17 cellular contexts compared by ENCODE assay signal in the genomic region with DNA sequence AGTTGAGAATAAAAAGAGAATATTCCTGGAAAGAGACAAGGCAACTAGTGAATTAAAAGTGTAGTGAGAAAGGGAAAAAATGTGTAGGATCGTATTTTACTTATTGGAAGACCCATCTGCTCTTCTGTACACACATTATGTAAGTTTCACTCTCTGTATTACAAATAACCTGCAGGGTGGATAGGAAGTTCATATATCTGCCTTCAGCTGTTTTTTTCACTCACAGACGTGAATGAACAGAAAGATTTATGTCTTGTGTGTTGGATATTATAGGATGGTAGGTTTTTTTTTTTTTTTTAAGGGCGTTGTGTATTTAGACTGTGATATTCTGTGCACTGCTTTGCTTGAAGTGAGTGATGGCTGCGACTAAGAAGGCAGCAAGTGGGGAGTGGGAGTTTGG.
DNase-seq lines count a peak whose midpoint lies in the region; ATAC-seq, FAIRE-seq and TF ChIP-seq lines count a peak whose summit lies in the region.
"Had no signal": no experiment of that assay in that cellular context is flagged by ENCODE, and none has a peak within 500 bp of the region (broad histone marks: within the 10 kb centered on the region; RNA-seq: fewer than 3 reads in every experiment).

No MANE protein-coding gene starts in this region.

- no TSS peak for BruUV-seq in OCI-LY7 (replicated peaks; lab: Mats Ljungman, UMichigan)

- POLR2A ChIA-PET in OCI-LY7 (lab: Charles Lee) = no interaction called here

- TF ChIP-seq CTCF in OCI-LY7 (conservative IDR thresholded peaks at IDR 0.05; ENCODE audit: low read length) = no peak
- TF ChIP-seq CTCF in kidney (IDR thresholded peaks at IDR 0.05; ENCODE audit: borderline replicate concordance, extremely low read depth, insufficient read depth) = no peak

- H3K79me2 ChIP-seq in OCI-LY7 (ENCODE audit: insufficient read depth, low read depth, low read length) = peaks cover 26% of the 10 kb centered on the region; the same call in 1 of the 2 replicates

- no peak overlapping the region for H3K27ac ChIP-seq in OCI-LY7 (ENCODE audit: low read depth, low read length, poor library complexity, severe bottlenecking)
- no peak overlapping the region for H3K27ac ChIP-seq in kidney (ENCODE audit: low read depth in 2 of 2, low read length in 2 of 2)
- H3K27ac ChIP-seq: ascending aorta, coronary artery, epithelial cell of prostate had no signal

- no peaks in the 10 kb centered on the region for H3K9me2 ChIP-seq in OCI-LY7 (ENCODE audit: insufficient read depth, low read length)

- peak; percentile 77 for ATAC-seq in GM21390 (IDR thresholded peaks at IDR 0.05; ENCODE audit: unreplicated experiment)
- ATAC-seq in HG03097 (IDR thresholded peaks at IDR 0.05; ENCODE audit: low FRiP score, unreplicated experiment) = peak; percentile 68
- ATAC-seq: natural killer cell treated with Interleukin-12 subunit alpha and Interleukin-12 subunit beta and Interleukin-15 and Interleukin-18, amount 100 ng/mL, for 72 hours; WTC11 had no signal

- H4K20me1 ChIP-seq in OCI-LY7 (ENCODE audit: insufficient read depth, low read length) = peaks cover 32% of the 10 kb centered on the region

- no peak overlapping the region for H3K4me3 ChIP-seq in OCI-LY7 (ENCODE audit: low read depth, low read length, poor library complexity, severe bottlenecking)
- no peak overlapping the region for H3K4me3 ChIP-seq in kidney (ENCODE audit: low read length in 2 of 2)
- H3K4me3 ChIP-seq: ascending aorta, coronary artery had no signal

- H3K36me3 ChIP-seq in OCI-LY7 (ENCODE audit: insufficient read depth, low read length) (no peaks in the 10 kb centered on the region), kidney (ENCODE audit: control insufficient read depth in 1 of 2, insufficient read depth in 2 of 2, low read length in 2 of 2) (no peaks in the 10 kb centered on the region)
- H3K36me3 ChIP-seq: ascending aorta had no signal

- H3K9me3 ChIP-seq in OCI-LY7 (ENCODE audit: low read length) = no peaks in the 10 kb centered on the region
- no peaks in the 10 kb centered on the region for H3K9me3 ChIP-seq in kidney (ENCODE audit: control insufficient read depth in 1 of 2, low read length in 2 of 2)
- H3K9me3 ChIP-seq: ascending aorta had no signal

- H3K4me2 ChIP-seq in OCI-LY7 (ENCODE audit: low read length) = 0 out of 2 replicates have a peak overlapping the region, but pooled peaks have one; percentile 16

- H3K4me1 ChIP-seq in OCI-LY7 (ENCODE audit: insufficient read depth, low read length, poor library complexity, severe bottlenecking) (peaks cover 41% of the 10 kb centered on the region), kidney (ENCODE audit: control insufficient read depth in 1 of 2, insufficient read depth in 1 of 2, low read depth in 1 of 2, low read length in 2 of 2) (no peaks in the 10 kb centered on the region)
- H3K4me1 ChIP-seq: ascending aorta had no signal

- CTCF ChIA-PET in OCI-LY7 (lab: Charles Lee; ENCODE audit: unreplicated experiment) = no interaction called here

- no peak overlapping the region for H2AFZ ChIP-seq in OCI-LY7 (ENCODE audit: low read length)

- H3K9ac ChIP-seq in kidney (ENCODE audit: low read length in 2 of 2) = no peak overlapping the region

- FAIRE-seq in kidney (lab: Jason Lieb, UNC) = no peak

- DNase-seq in NCI-H1417 (lab: John Stamatoyannopoulos, UW) (peak in 2 of 3 experiments; percentile 84 to 97), NCI-H1417 treated with DMSO at 0.1 percent for 48 hours (lab: John Stamatoyannopoulos, UW) (no peak), OCI-LY7 (ENCODE audit: low spot score) (no peak), kidney (no peak), NCI-H226 (no peak), pons (ENCODE audit: low spot score) (no peak)
- DNase-seq: activated effector memory CD4-positive, alpha-beta T cell treated with anti-CD3 and anti-CD28 coated beads, Interleukin-2, amount 50 U/mL, for 16 hours; DMS79; IMR-90; NCI-H524 treated with DMSO at 0.1 percent for 48 hours had no signal

- intact Hi-C loops in OCI-LY7 (cut with micrococcal nuclease; ENCODE audit: unreplicated experiment) = no loop called here
- intact Hi-C loops in kidney (cut with DNase I) = no loop called here

Comparison
In these comparisons a context has a peak if more than half of its experiments do, and no peak if none do; other contexts are left out.
1. DNase-seq: peak in NCI-H1417 (2 of 3); none in NCI-H1417 treated with DMSO at 0.1 percent for 48 hours (single experiment), OCI-LY7 (single experiment), kidney (single experiment), NCI-H226 (single experiment) and pons (single experiment).